Comparison of ENCODE assay signal across 8 cellular contexts in the genomic region with DNA sequence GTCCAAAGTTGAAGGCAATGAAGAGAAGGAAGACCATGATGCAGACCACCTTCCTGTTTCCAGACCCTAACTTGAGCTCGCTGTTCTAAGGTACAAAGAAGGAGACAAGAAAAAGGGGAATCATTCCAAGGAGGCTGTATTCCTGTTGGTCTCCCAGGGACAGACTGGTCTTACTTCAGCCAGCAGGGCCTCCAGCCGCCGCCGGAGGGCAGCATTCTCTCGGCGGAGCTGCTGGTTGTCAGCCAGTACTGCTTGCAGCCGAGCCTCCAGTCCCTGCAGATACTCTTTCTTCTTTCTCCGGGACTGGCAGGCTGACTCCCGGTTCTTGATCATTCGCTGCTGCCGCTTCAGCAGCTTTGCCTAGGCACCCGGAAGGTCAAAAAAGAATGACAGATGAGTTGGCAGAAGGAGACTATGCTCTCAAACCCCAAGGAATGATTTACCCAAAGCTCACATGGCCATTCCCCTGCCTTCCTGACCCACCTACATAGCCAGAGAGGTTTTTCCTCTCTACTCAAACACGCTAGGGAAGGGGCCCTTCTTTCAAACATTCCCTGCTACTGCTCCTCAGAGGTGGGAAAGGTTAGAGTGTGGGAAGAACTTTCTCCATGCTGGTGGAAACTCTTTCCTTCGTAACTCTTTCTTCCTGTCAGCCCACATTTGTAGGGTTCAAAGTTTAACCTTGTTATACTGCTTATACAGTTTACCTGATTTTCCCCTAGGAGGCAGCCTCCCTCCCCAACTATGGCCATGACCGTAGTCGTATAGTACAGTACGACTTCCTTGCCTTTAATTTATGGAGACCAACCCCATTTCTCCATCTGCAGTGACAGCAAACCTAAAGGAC. TPM values are rescaled to one million over a fixed set of nuclear protein-coding genes. Genes with fewer than 3 reads are reported as not detected.
DNase-seq lines count a peak whose midpoint lies in the region; ATAC-seq and TF ChIP-seq lines count a peak whose summit lies in the region.

No MANE protein-coding gene starts in this region.

- POLR2A ChIA-PET in activated B cell treated with CpG ODN at 0.5 μM for 24 hours (lab: Charles Lee): interaction anchor here (1.4 to 1.8 kb wide), 3 partner anchors 9 to 77 kb away, joined by 5 to 8 read pairs (median 5); a partner anchor contains a TSS

- H3K9me3 ChIP-seq in skeletal muscle tissue (ENCODE audit: control insufficient read depth in 3 of 3, low read length in 3 of 3): no peaks in the 10 kb centered on the region

- DNase-seq in A172 (ENCODE audit: low spot score) (peak; percentile 76), GM19240 (ENCODE audit: insufficient read length, low spot score) (peak; percentile 67), NCI-H2227 treated with DMSO at 0.1 percent for 48 hours (lab: John Stamatoyannopoulos, UW) (peak; percentile 86), activated B cell treated with CpG ODN at 0.5 μM for 24 hours (peak; percentile 57), T47D (ENCODE audit: low read depth in 1 of 2, low spot score in 1 of 2) (peak; percentile 80 to 88), inferior parietal cortex (ENCODE audit: extremely low spot score) (peak; percentile 85)

- peak; percentile 94 for ATAC-seq in activated B cell treated with CpG ODN at 0.5 μM for 24 hours (ENCODE audit: low read depth)
- no peak for ATAC-seq in GM19324 (IDR thresholded peaks at IDR 0.05; ENCODE audit: low FRiP score, unreplicated experiment)

- intact Hi-C loops in activated B cell treated with CpG ODN at 0.5 μM for 24 hours (cut with micrococcal nuclease): loop anchor here (1.0 to 10.0 kb wide), 4 partner anchors 35 to 678 kb away; a partner anchor contains a TSS

- peaks cover 10 to 18% (median 11%) of the 10 kb centered on the region in 3 donors for H3K4me1 ChIP-seq in skeletal muscle tissue (ENCODE audit: control insufficient read depth in 3 of 3, insufficient read depth in 3 of 3, low read length in 3 of 3)

- H3K27me3 Mint-ChIP-seq in activated B cell treated with CpG ODN at 0.5 μM for 24 hours: no peaks in the 10 kb centered on the region

- no peak overlapping the region for H3K4me3 ChIP-seq in skeletal muscle tissue (ENCODE audit: low read length in 3 of 3)

- in situ Hi-C loops in T47D (cut with HindIII; ENCODE audit: low pct_unique_long_range_greater_than_20kb, low sequenced_read_pairs): no loop called here

- no peak overlapping the region for H3K4me3 Mint-ChIP-seq in activated B cell treated with CpG ODN at 0.5 μM for 24 hours

- CTCF ChIA-PET in activated B cell treated with CpG ODN at 0.5 μM for 24 hours (lab: Charles Lee): interaction anchor here (0.9 to 2.6 kb wide), 14 partner anchors 10 to 749 kb away, joined by 3 to 28 read pairs (median 5); a partner anchor contains a TSS

- TF ChIP-seq CTCF in activated B cell treated with CpG ODN at 0.5 μM for 24 hours (IDR thresholded peaks at IDR 0.05): peak; percentile 57

- H3K27me3 ChIP-seq in skeletal muscle tissue (ENCODE audit: control insufficient read depth in 3 of 3, insufficient read depth in 3 of 3, low read length in 3 of 3): no peaks in the 10 kb centered on the region

- peak overlapping the region; percentile 56 for H3K27ac Mint-ChIP-seq in activated B cell treated with CpG ODN at 0.5 μM for 24 hours

- peaks cover 8% of the 10 kb centered on the region for H3K4me1 Mint-ChIP-seq in activated B cell treated with CpG ODN at 0.5 μM for 24 hours

- no peaks in the 10 kb centered on the region for H3K9me3 Mint-ChIP-seq in activated B cell treated with CpG ODN at 0.5 μM for 24 hours

- peaks cover 55 to 70% (median 65%) of the 10 kb centered on the region in 3 donors for H3K36me3 ChIP-seq in skeletal muscle tissue (ENCODE audit: control insufficient read depth in 3 of 3, insufficient read depth in 3 of 3, low read length in 3 of 3)

- peaks cover 85% of the 10 kb centered on the region for H3K36me3 Mint-ChIP-seq in activated B cell treated with CpG ODN at 0.5 μM for 24 hours (ENCODE audit: low read depth)

- H3K9ac ChIP-seq in skeletal muscle tissue (ENCODE audit: low read depth in 1 of 3, low read length in 3 of 3): peak overlapping the region; percentile 1 to 51 (median 23)

- no peak overlapping the region for H3K27ac ChIP-seq in skeletal muscle tissue (ENCODE audit: low read depth, low read length)

RNA-seq across cellular contexts. Expression of a gene that starts 9.0 kb away (rescaled TPM):
- 19.9 and 22.2 TPM in 2 replicates for total RNA-seq in A172 (2014; rRNA removed; shearing (Covaris generic))
- total RNA-seq in activated B cell treated with CpG ODN at 0.5 μM for 24 hours (144 and 148 TPM in 2 replicates), skeletal muscle tissue (14.1 TPM)

RNA-seq across cellular contexts. Expression of a gene that starts 9.9 kb away (rescaled TPM):
- total RNA-seq in A172 (2014; rRNA removed; shearing (Covaris generic)): 45.0 and 45.7 TPM in 2 replicates
- total RNA-seq in activated B cell treated with CpG ODN at 0.5 μM for 24 hours: 5.9 and 12.4 TPM in 2 replicates
- 130 TPM for total RNA-seq in skeletal muscle tissue

RNA-seq across cellular contexts. Expression of a gene that starts 11.1 kb away (rescaled TPM):
- 4.8 and 8.8 TPM in 2 replicates for total RNA-seq in A172 (2014; rRNA removed; shearing (Covaris generic))
- total RNA-seq in activated B cell treated with CpG ODN at 0.5 μM for 24 hours (4.1 and 4.4 TPM in 2 replicates), skeletal muscle tissue (5.7 TPM)

RNA-seq across cellular contexts. Expression of a gene that starts 32.7 kb away (rescaled TPM):
- not detected in 2 replicates for total RNA-seq in A172 (2014; rRNA removed; shearing (Covaris generic))
- total RNA-seq in activated B cell treated with CpG ODN at 0.5 μM for 24 hours: not detected in 2 replicates
- total RNA-seq in skeletal muscle tissue: not detected

RNA-seq across cellular contexts. Expression of a gene that starts 34.9 kb away (rescaled TPM):
- 4.7 and 7.7 TPM in 2 replicates for total RNA-seq in A172 (2014; rRNA removed; shearing (Covaris generic))
- total RNA-seq in activated B cell treated with CpG ODN at 0.5 μM for 24 hours (1.8 and 3.0 TPM in 2 replicates), skeletal muscle tissue (31.3 TPM)
